In genomic region chr7:131778601-131779000, GRCh38 we compare ENCODE assay signal across 34 cellular contexts.
"Had no signal": no experiment of that assay in that cellular context is flagged by ENCODE, and none has a peak within 500 bp of the region (broad histone marks: within the 10 kb centered on the region; RNA-seq: fewer than 3 reads in every experiment).

No MANE protein-coding gene starts in this region.

- H3K27ac ChIP-seq: adrenal gland, ascending aorta, body of pancreas, brain microvascular endothelial cell, breast epithelium, cardiac muscle cell had no signal

- ATAC-seq: activated naive CD4-positive, alpha-beta T cell treated with anti-CD3 and anti-CD28 coated beads, Interleukin-2, amount 50 U/mL, for 72 hours; activated naive CD8-positive, alpha-beta T cell treated with anti-CD3 and anti-CD28 coated beads, Interleukin-2, amount 50 U/mL, for 24 hours; activated T-cell treated with anti-CD3 and anti-CD28 coated beads, Interleukin-2, amount 50 U/mL, for 4 hours; activated T-cell treated with anti-CD3 and anti-CD28 coated beads, Interleukin-2, amount 50 U/mL, for 72 hours; activated T-helper 17 cell treated with anti-CD3 and anti-CD28 coated beads, Interleukin-2, amount 50 U/mL, for 72 hours; body of pancreas had no signal

- H3K36me3 ChIP-seq: adrenal gland, ascending aorta, brain microvascular endothelial cell, breast epithelium, cardiac muscle cell had no signal

- H3K27me3 ChIP-seq: adrenal gland, ascending aorta, body of pancreas, brain microvascular endothelial cell, cardiac muscle cell had no signal

- DNase-seq: activated effector memory CD4-positive, alpha-beta T cell treated with anti-CD3 and anti-CD28 coated beads, Interleukin-2, amount 50 U/mL, for 16 hours; activated effector memory CD4-positive, alpha-beta T cell treated with Interleukin-2 at 50 U/mL for 16 hours; activated gamma-delta T cell; activated gamma-delta T cell treated with Interleukin-2 at 50 U/mL for 16 hours; activated naive CD4-positive, alpha-beta T cell; activated naive CD4-positive, alpha-beta T cell treated with anti-CD3 and anti-CD28 coated beads for 36 hours; activated naive CD4-positive, alpha-beta T cell treated with anti-CD3 and anti-CD28 coated beads, Interleukin-2, amount 10 ng/mL, durations not matched to agents 7 days and 5 days; activated naive CD4-positive, alpha-beta T cell treated with anti-CD3 and anti-CD28 coated beads, Interleukin-2, amount 50 U/mL, for 16 hours; activated naive CD4-positive, alpha-beta T cell treated with Interleukin-2 at 50 U/mL for 16 hours; activated naive CD8-positive, alpha-beta T cell treated with anti-CD3 and anti-CD28 coated beads for 36 hours; activated naive CD8-positive, alpha-beta T cell treated with anti-CD3 and anti-CD28 coated beads, Interleukin-2, amount 10 ng/mL, durations not matched to agents 7 days and 5 days; activated naive CD8-positive, alpha-beta T cell treated with anti-CD3 and anti-CD28 coated beads, Interleukin-2, amount 50 U/mL, for 24 hours; activated T-cell treated with anti-CD3 and anti-CD28 coated beads, Interleukin-2, amount 50 U/mL, for 1 hour; activated T-cell treated with anti-CD3 and anti-CD28 coated beads, Interleukin-2, amount 50 U/mL, for 24 hours; activated T-cell treated with anti-CD3 and anti-CD28 coated beads, Interleukin-2, amount 50 U/mL, for 4 hours; activated T-cell treated with anti-CD3 and anti-CD28 coated beads, Interleukin-2, amount 50 U/mL, for 48 hours; activated T-cell treated with anti-CD3 and anti-CD28 coated beads, Interleukin-2, amount 50 U/mL, for 72 hours; adrenal gland; amniotic stem cell; amygdala; anterior cingulate cortex; aorta; body of pancreas; brain microvascular endothelial cell; caudate nucleus; central memory CD4-positive, alpha-beta T cell; cerebellar nuclear complex had no signal

- H3K9me3 ChIP-seq: adrenal gland, ascending aorta, body of pancreas, breast epithelium had no signal

- H3K4me1 ChIP-seq: adrenal gland, ascending aorta, body of pancreas, breast epithelium had no signal

- H3K4me3 ChIP-seq: adrenal gland, ascending aorta, body of pancreas, breast epithelium, cardiac muscle cell had no signal

- FAIRE-seq: astrocyte, bronchial epithelial cell had no signal
